In the genomic region with DNA sequence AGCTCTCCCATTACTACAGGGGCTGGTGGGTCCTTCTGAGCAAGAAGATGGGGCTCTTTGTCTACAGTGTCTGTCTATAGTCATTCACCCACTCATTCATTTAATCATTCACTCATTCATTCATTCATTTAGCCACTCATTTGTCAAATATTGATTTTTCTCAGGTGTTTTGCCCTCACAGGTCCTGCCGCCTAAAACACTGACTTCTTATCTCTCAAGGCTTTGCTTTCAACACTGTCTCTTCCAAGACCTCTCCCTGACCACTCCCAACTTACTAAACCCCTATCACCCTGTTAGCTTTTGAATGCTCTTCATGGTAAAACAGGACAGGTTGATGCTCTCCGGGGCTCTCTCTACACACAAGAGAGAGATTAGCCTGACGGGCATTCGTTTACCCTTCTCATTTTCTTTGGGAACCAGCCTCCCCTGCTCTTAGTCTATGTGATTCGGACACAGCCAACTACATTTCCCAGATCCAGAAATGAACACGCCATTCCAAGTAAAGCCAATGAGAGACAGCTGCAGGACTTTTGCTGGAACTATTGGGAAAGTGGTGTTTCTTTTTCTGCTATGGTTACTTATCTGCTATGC, we compare ENCODE assay signal across 11 cellular contexts. TPM values are rescaled to one million over a fixed set of nuclear protein-coding genes. Genes with fewer than 3 reads are reported as not detected.
DNase-seq lines count a peak whose midpoint lies in the region; ATAC-seq and TF ChIP-seq lines count a peak whose summit lies in the region.
"Had no signal": no experiment of that assay in that cellular context is flagged by ENCODE, and none has a peak within 500 bp of the region (broad histone marks: within the 10 kb centered on the region; RNA-seq: fewer than 3 reads in every experiment).

No MANE protein-coding gene starts in this region.

- no peak overlapping the region for H2BK120ac ChIP-seq in H9 (ENCODE audit: low read depth, low read length, poor library complexity, severe bottlenecking)

- no peak overlapping the region for H3K23ac ChIP-seq in H9 (ENCODE audit: insufficient read length, low read depth, low read length)

- no peaks in the 10 kb centered on the region for H4K20me1 ChIP-seq in H9 (ENCODE audit: control insufficient read depth, insufficient read depth, insufficient read length)

- H3K56ac ChIP-seq in H9 (ENCODE audit: insufficient read length, low read depth, low read length): no peak overlapping the region

- no peaks in the 10 kb centered on the region for H3K79me2 ChIP-seq in H9 (ENCODE audit: insufficient read depth, low read length)

- H4K5ac ChIP-seq in H9 (ENCODE audit: insufficient read length, low read depth, low read length): no peak overlapping the region

- no peak overlapping the region for H3K9ac ChIP-seq in H9 (ENCODE audit: extremely low read depth, insufficient read length, low read length)

- H2AFZ ChIP-seq in H9 (ENCODE audit: low read length): no peak overlapping the region

- H3K18ac ChIP-seq in H9 (ENCODE audit: insufficient read length, low read depth, low read length): peak overlapping the region; percentile 28

- H3K4ac ChIP-seq in H9 (ENCODE audit: low read depth, low read length): no peak overlapping the region

- peak overlapping the region; percentile 2 for H3K27ac ChIP-seq in H9 (ENCODE audit: insufficient read length, low read depth, low read length)

- H3K9me3 ChIP-seq in H9 (ENCODE audit: control insufficient read depth, low read depth, low read length): no peaks in the 10 kb centered on the region

- no peak overlapping the region for H3T11ph ChIP-seq in H9 (ENCODE audit: low read length)

- H3K27me3 ChIP-seq in H9 (ENCODE audit: insufficient read depth, low read length): no peaks in the 10 kb centered on the region

- peak overlapping the region; percentile 36 to 63 (median 54) for H3K27ac Mint-ChIP-seq in H9
- H3K27ac Mint-ChIP-seq in activated CD4-positive, alpha-beta memory T cell treated with anti-CD3 and anti-CD28 coated beads for 36 hours: peak overlapping the region; percentile 88
- peak overlapping the region; percentile 20 to 26 for H3K27ac Mint-ChIP-seq in natural killer cell treated with Interleukin-12 subunit alpha and Interleukin-12 subunit beta and Interleukin-15 and Interleukin-18, amount 100 ng/mL, for 72 hours

- CTCF ChIA-PET in activated CD4-positive, alpha-beta memory T cell treated with anti-CD3 and anti-CD28 coated beads for 36 hours (lab: Charles Lee): interaction anchor here (0.6 kb wide), 1 partner anchor 26 kb away, joined by 3 read pairs; no protein-coding TSS in a partner anchor

- no CpG with 5 or more reads among the region's 6 CpGs for WGBS in H9 (ENCODE audit: extremely low coverage, insufficient read length, low lambda C conversion rate)

- peak overlapping the region; percentile 70 for H2BK12ac ChIP-seq in H9 (ENCODE audit: insufficient read length, low read depth, low read length)

- H2BK5ac ChIP-seq in H9 (ENCODE audit: insufficient read length, low read length): no peak overlapping the region

- H2BK20ac ChIP-seq in H9 (ENCODE audit: low read depth, low read length, poor library complexity, severe bottlenecking): no peak overlapping the region

- H3K4me1 Mint-ChIP-seq in H9: peaks cover 46 to 52% of the 10 kb centered on the region in 2 experiments
- H3K4me1 Mint-ChIP-seq in activated CD4-positive, alpha-beta memory T cell treated with anti-CD3 and anti-CD28 coated beads for 36 hours (ENCODE audit: low read depth): peaks cover 74% of the 10 kb centered on the region
- H3K4me1 Mint-ChIP-seq in natural killer cell treated with Interleukin-12 subunit alpha and Interleukin-12 subunit beta and Interleukin-15 and Interleukin-18, amount 100 ng/mL, for 72 hours (ENCODE audit: low read depth in 2 of 2): peaks cover 47 to 51% of the 10 kb centered on the region in 2 donors

- H2AK5ac ChIP-seq in H9 (ENCODE audit: insufficient read length, low read length): no peak overlapping the region

- H3K27me3 Mint-ChIP-seq in H9 (ENCODE audit: low read depth): no peaks in the 10 kb centered on the region; the same call in 1 of the 2 replicates
- no peaks in the 10 kb centered on the region for H3K27me3 Mint-ChIP-seq in activated CD4-positive, alpha-beta memory T cell treated with anti-CD3 and anti-CD28 coated beads for 36 hours
- H3K27me3 Mint-ChIP-seq in natural killer cell treated with Interleukin-12 subunit alpha and Interleukin-12 subunit beta and Interleukin-15 and Interleukin-18, amount 100 ng/mL, for 72 hours: no peaks in the 10 kb centered on the region

- no peak overlapping the region for H2BK15ac ChIP-seq in H9 (ENCODE audit: low read depth, low read length)

- DNase-seq in H9: no peak
- DNase-seq in activated CD4-positive, alpha-beta memory T cell treated with anti-CD3 and anti-CD28 coated beads for 36 hours: no peak
- DNase-seq in natural killer cell treated with Interleukin-12 subunit alpha and Interleukin-12 subunit beta and Interleukin-15 and Interleukin-18, amount 100 ng/mL, for 72 hours (ENCODE audit: low spot score): no peak
- no peak for DNase-seq in GM10266 (ENCODE audit: extremely low spot score)
- no peak for DNase-seq in NCI-H1048 (lab: John Stamatoyannopoulos, UW)
- no peak for DNase-seq in MV-4-11 (lab: John Stamatoyannopoulos, UW)
- DNase-seq: NCI-H1694, right cardiac atrium had no signal

- no peak overlapping the region for H3K4me2 ChIP-seq in H9 (ENCODE audit: insufficient read depth, insufficient read length, low read length)

- no peak overlapping the region for H4K91ac ChIP-seq in H9 (ENCODE audit: insufficient read length, low read depth, low read length)

- H3K4me3 Mint-ChIP-seq in H9: no peak overlapping the region
- H3K4me3 Mint-ChIP-seq in activated CD4-positive, alpha-beta memory T cell treated with anti-CD3 and anti-CD28 coated beads for 36 hours: peak overlapping the region; percentile 2
- peak overlapping the region; percentile 7 for H3K4me3 Mint-ChIP-seq in natural killer cell treated with Interleukin-12 subunit alpha and Interleukin-12 subunit beta and Interleukin-15 and Interleukin-18, amount 100 ng/mL, for 72 hours

- no peaks in the 10 kb centered on the region for H3K23me2 ChIP-seq in H9 (ENCODE audit: insufficient read length, low read depth, low read length, poor library complexity, severe bottlenecking)

- H3K14ac ChIP-seq in H9 (ENCODE audit: insufficient read depth, low read length): peak overlapping the region; percentile 62; the same call in 1 of the 2 replicates

- TF ChIP-seq CTCF in H9 (conservative IDR thresholded peaks at IDR 0.05) (no peak), GM10266 (IDR thresholded peaks at IDR 0.05; ENCODE audit: control insufficient read depth, insufficient read depth, low read depth, missing control alignments) (no peak)

- no peaks in the 10 kb centered on the region for H3K79me1 ChIP-seq in H9 (ENCODE audit: insufficient read depth, low read depth, low read length, poor library complexity, severe bottlenecking)

- intact Hi-C loops in activated CD4-positive, alpha-beta memory T cell treated with anti-CD3 and anti-CD28 coated beads for 36 hours (cut with micrococcal nuclease): loop anchor here (1.0 to 2.0 kb wide), 2 partner anchors 8 to 141 kb away; a partner anchor contains a TSS

- POLR2A ChIA-PET in activated CD4-positive, alpha-beta memory T cell treated with anti-CD3 and anti-CD28 coated beads for 36 hours (lab: Charles Lee): interaction anchor here (0.7 to 1.0 kb wide), 2 partner anchors 36 to 45 kb away, joined by 3 read pairs; no protein-coding TSS in a partner anchor

- H4K8ac ChIP-seq in H9 (replicated peaks; ENCODE audit: insufficient read length, low read depth, low read length): no peak overlapping the region

- peaks cover 12% of the 10 kb centered on the region for H3K4me1 ChIP-seq in H9 (ENCODE audit: insufficient read depth, low read length)

- no peaks in the 10 kb centered on the region; a peak in 1 of 7 replicates for H3K36me3 Mint-ChIP-seq in H9 (ENCODE audit: insufficient read depth in 1 of 3, low read depth in 3 of 3)
- peaks cover 2% of the 10 kb centered on the region for H3K36me3 Mint-ChIP-seq in activated CD4-positive, alpha-beta memory T cell treated with anti-CD3 and anti-CD28 coated beads for 36 hours
- no peaks in the 10 kb centered on the region for H3K36me3 Mint-ChIP-seq in natural killer cell treated with Interleukin-12 subunit alpha and Interleukin-12 subunit beta and Interleukin-15 and Interleukin-18, amount 100 ng/mL, for 72 hours

- ATAC-seq in GM18909 (IDR thresholded peaks at IDR 0.05; ENCODE audit: poor library complexity, unreplicated experiment): peak; percentile 30
- ATAC-seq in natural killer cell treated with Interleukin-12 subunit alpha and Interleukin-12 subunit beta and Interleukin-15 and Interleukin-18, amount 100 ng/mL, for 72 hours: no peak

- no peaks in the 10 kb centered on the region; a peak in 3 of 5 replicates for H3K9me3 Mint-ChIP-seq in H9
- peaks cover 5% of the 10 kb centered on the region for H3K9me3 Mint-ChIP-seq in activated CD4-positive, alpha-beta memory T cell treated with anti-CD3 and anti-CD28 coated beads for 36 hours
- H3K9me3 Mint-ChIP-seq in natural killer cell treated with Interleukin-12 subunit alpha and Interleukin-12 subunit beta and Interleukin-15 and Interleukin-18, amount 100 ng/mL, for 72 hours: no peaks in the 10 kb centered on the region

RNA-seq across cellular contexts. Expression of a gene that starts 22.7 kb away (rescaled TPM):
- total RNA-seq in H9 (2021): not detected in 2 replicates
- under 1 TPM in 1 of 2 experiments, not detected in 1; 0.19 TPM for total RNA-seq in activated CD4-positive, alpha-beta memory T cell treated with anti-CD3 and anti-CD28 coated beads for 36 hours
- not detected for total RNA-seq in natural killer cell treated with Interleukin-12 subunit alpha and Interleukin-12 subunit beta and Interleukin-15 and Interleukin-18, amount 100 ng/mL, for 72 hours
- total RNA-seq: chondrocyte, glomerular endothelial cell, right cardiac atrium had no signal

RNA-seq across cellular contexts. Expression of a gene that starts 43.0 kb away (rescaled TPM):
- total RNA-seq in H9 (2021): 151 and 152 TPM in 2 replicates
- total RNA-seq in activated CD4-positive, alpha-beta memory T cell treated with anti-CD3 and anti-CD28 coated beads for 36 hours: 10 to 100 TPM; 25.4 to 28.7 TPM
- total RNA-seq in natural killer cell treated with Interleukin-12 subunit alpha and Interleukin-12 subunit beta and Interleukin-15 and Interleukin-18, amount 100 ng/mL, for 72 hours: 1 to 10 TPM; 1.5 to 2.7 TPM

RNA-seq across cellular contexts. Expression of a gene that starts 51.3 kb away (rescaled TPM):
- total RNA-seq in H9 (2021): 83.7 and 100 TPM in 2 replicates
- 100 to 1,000 TPM; 334 to 360 TPM for total RNA-seq in activated CD4-positive, alpha-beta memory T cell treated with anti-CD3 and anti-CD28 coated beads for 36 hours
- total RNA-seq in natural killer cell treated with Interleukin-12 subunit alpha and Interleukin-12 subunit beta and Interleukin-15 and Interleukin-18, amount 100 ng/mL, for 72 hours: 100 to 1,000 TPM; 141 to 236 TPM

Comparison
In these comparisons a context has a peak if more than half of its experiments do, and no peak if none do; other contexts are left out.
1. H3K27ac Mint-ChIP-seq: peak in every context shown above with its lines; median percentile 88 in activated CD4-positive, alpha-beta memory T cell treated with anti-CD3 and anti-CD28 coated beads for 36 hours; 54 in H9; 23 in natural killer cell treated with Interleukin-12 subunit alpha and Interleukin-12 subunit beta and Interleukin-15 and Interleukin-18, amount 100 ng/mL, for 72 hours.
2. H3K4me3 Mint-ChIP-seq: peak in activated CD4-positive, alpha-beta memory T cell treated with anti-CD3 and anti-CD28 coated beads for 36 hours (single experiment) and natural killer cell treated with Interleukin-12 subunit alpha and Interleukin-12 subunit beta and Interleukin-15 and Interleukin-18, amount 100 ng/mL, for 72 hours (single experiment); none in H9 (0 of 2).
3. RNA of a gene that starts 43.0 kb away (total RNA-seq): 151 to 152 TPM in H9 and 25.4 to 28.7 TPM in activated CD4-positive, alpha-beta memory T cell treated with anti-CD3 and anti-CD28 coated beads for 36 hours; 1.5 to 2.7 TPM in natural killer cell treated with Interleukin-12 subunit alpha and Interleukin-12 subunit beta and Interleukin-15 and Interleukin-18, amount 100 ng/mL, for 72 hours; every median in the first group is over 4 times any median in the second.